8 cellular contexts compared by ENCODE assay signal in the genomic region with DNA sequence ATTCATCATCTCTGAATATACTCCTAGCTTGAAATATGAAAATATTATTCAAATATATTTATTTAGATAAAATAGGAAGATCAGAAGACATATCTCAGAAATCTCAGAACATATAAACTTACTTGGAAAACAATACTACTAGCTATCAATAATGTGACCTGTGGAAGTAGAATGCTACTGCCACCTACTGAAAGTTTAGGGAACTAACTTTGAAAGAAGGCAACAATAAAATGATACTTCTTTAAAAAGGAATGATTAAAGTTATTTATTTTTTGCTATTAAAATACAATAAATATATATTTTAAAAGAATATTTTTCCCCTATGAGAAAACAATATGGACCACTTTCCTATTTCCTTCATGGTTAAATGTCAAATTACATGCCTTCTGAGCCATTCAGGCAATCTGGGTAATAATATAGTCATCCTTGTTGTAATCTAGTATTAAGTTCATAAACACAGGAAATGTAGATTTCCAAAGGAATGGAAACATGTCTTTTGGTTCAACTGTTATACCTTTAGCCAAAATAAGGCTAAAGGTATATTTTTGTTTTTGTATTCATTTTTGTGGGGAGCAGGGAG. TPM values are rescaled to one million over a fixed set of nuclear protein-coding genes. Genes with fewer than 3 reads are reported as not detected.
DNase-seq lines count a peak whose midpoint lies in the region; ATAC-seq and TF ChIP-seq lines count a peak whose summit lies in the region.

No MANE protein-coding gene starts in this region.

- POLR2A ChIA-PET in PC-3 (lab: Charles Lee; ENCODE audit: unreplicated experiment) = no interaction called here

- DNase-seq in NCI-H510A treated with DMSO at 0.1 percent for 48 hours (lab: John Stamatoyannopoulos, UW) (peak; percentile 62), NCI-H510A (lab: John Stamatoyannopoulos, UW) (no peak), PC-3 (peak; percentile 58), esophagus squamous epithelium (lab: John Stamatoyannopoulos, UW) (no peak), retinal pigment epithelial cell (ENCODE audit: low read depth) (no peak), NCI-H128 (lab: John Stamatoyannopoulos, UW; ENCODE audit: unreplicated experiment) (no peak)
- no peak for DNase-seq in activated T-cell treated with anti-CD3 and anti-CD28 coated beads, Interleukin-2, amount 50 U/mL, for 24 hours

- H3K27me3 ChIP-seq in PC-3 (ENCODE audit: low read length) = peaks cover 37% of the 10 kb centered on the region
- H3K27me3 ChIP-seq in esophagus squamous epithelium = peaks cover 0 to 5% (median 0%) of the 10 kb centered on the region in 4 donors

- no peak overlapping the region for H2AFZ ChIP-seq in PC-3 (ENCODE audit: low read length)

- H3K4me2 ChIP-seq in PC-3 (ENCODE audit: low read length) = no peak overlapping the region

- no peaks in the 10 kb centered on the region for H3F3A ChIP-seq in PC-3 (ENCODE audit: low read length, unreplicated experiment)

- no peaks in the 10 kb centered on the region for H3K79me2 ChIP-seq in PC-3 (ENCODE audit: low read length)

- TF ChIP-seq CTCF in PC-3 (conservative IDR thresholded peaks at IDR 0.05; ENCODE audit: low read depth, low read length) (peak; percentile 56), esophagus squamous epithelium (IDR thresholded peaks at IDR 0.05) (peak; percentile 33 to 71 (median 58)), retinal pigment epithelial cell (conservative IDR thresholded peaks at IDR 0.05; ENCODE audit: low read depth, low read length) (peak; percentile 70)

- no peak overlapping the region for H3K4me3 Mint-ChIP-seq in activated T-cell treated with anti-CD3 and anti-CD28 coated beads, Interleukin-2, amount 50 U/mL, for 24 hours

- H3K27ac Mint-ChIP-seq in activated T-cell treated with anti-CD3 and anti-CD28 coated beads, Interleukin-2, amount 50 U/mL, for 24 hours = no peak overlapping the region

- no peaks in the 10 kb centered on the region for H4K20me1 ChIP-seq in PC-3 (ENCODE audit: low read length)

- H3K27me3 Mint-ChIP-seq in activated T-cell treated with anti-CD3 and anti-CD28 coated beads, Interleukin-2, amount 50 U/mL, for 24 hours = peaks cover 11% of the 10 kb centered on the region

- H3K9me2 ChIP-seq in PC-3 (replicated peaks; ENCODE audit: low read length) = no peaks in the 10 kb centered on the region

- TF ChIP-seq POLR2A in esophagus squamous epithelium (IDR thresholded peaks at IDR 0.05) = no peak

- H3K4me1 ChIP-seq in PC-3 (ENCODE audit: insufficient read depth, low read length) (no peaks in the 10 kb centered on the region), esophagus squamous epithelium (peaks cover 0 to 3% (median 3%) of the 10 kb centered on the region in 3 donors)

- no peaks in the 10 kb centered on the region for H3K36me3 ChIP-seq in PC-3 (ENCODE audit: low read depth, low read length)
- H3K36me3 ChIP-seq in esophagus squamous epithelium = no peaks in the 10 kb centered on the region

- H3K27ac ChIP-seq in PC-3 (ENCODE audit: low read length) = no peak overlapping the region
- H3K27ac ChIP-seq in esophagus squamous epithelium = no peak overlapping the region

- no peaks in the 10 kb centered on the region for H3K9me3 ChIP-seq in PC-3 (ENCODE audit: low read length)
- H3K9me3 ChIP-seq in esophagus squamous epithelium = no peaks in the 10 kb centered on the region

- H3K9ac ChIP-seq in PC-3 (ENCODE audit: low read length) = no peak overlapping the region

- intact Hi-C loops in PC-3 (cut with micrococcal nuclease) = loop anchor here (1.0 to 10.0 kb wide), 5 partner anchors 126 to 1794 kb away; partner anchors contain the start of gene PTH2R
- intact Hi-C loops in esophagus squamous epithelium (cut with DNase I) = loop anchor here (5.0 to 10.0 kb wide), 2 partner anchors 134 to 222 kb away; no protein-coding TSS in a partner anchor

- no peaks in the 10 kb centered on the region for H3K9me3 Mint-ChIP-seq in activated T-cell treated with anti-CD3 and anti-CD28 coated beads, Interleukin-2, amount 50 U/mL, for 24 hours

- CTCF ChIA-PET in PC-3 (lab: Charles Lee) = interaction anchor here (0.7 kb wide), 1 partner anchor 126 kb away, joined by 5 read pairs; no protein-coding TSS in a partner anchor

- H3K36me3 Mint-ChIP-seq in activated T-cell treated with anti-CD3 and anti-CD28 coated beads, Interleukin-2, amount 50 U/mL, for 24 hours (ENCODE audit: low read depth) = no peaks in the 10 kb centered on the region

- H3K4me3 ChIP-seq in PC-3 (ENCODE audit: low read length) (no peak overlapping the region), esophagus squamous epithelium (no peak overlapping the region), retinal pigment epithelial cell (ENCODE audit: low read length) (no peak overlapping the region)

- H3K4me1 Mint-ChIP-seq in activated T-cell treated with anti-CD3 and anti-CD28 coated beads, Interleukin-2, amount 50 U/mL, for 24 hours (ENCODE audit: low read depth) = no peaks in the 10 kb centered on the region

- ATAC-seq in HG02798 (IDR thresholded peaks at IDR 0.05; ENCODE audit: poor library complexity, unreplicated experiment) = peak; percentile 43
- ATAC-seq in PC-3 = no peak

- no TSS peak for BruUV-seq in PC-3 (replicated peaks; lab: Mats Ljungman, UMichigan)

RNA-seq across cellular contexts. Expression of gene ACADL, which starts 26.0 kb away (rescaled TPM):
- total RNA-seq in PC-3 (2014; rRNA removed) (0.07 TPM in 1 of 2 replicates, not detected in the other), esophagus squamous epithelium (1 to 10 TPM in 2 of 4 donors, under 1 TPM in 2; 0.44 to 1.6 (median 0.95) TPM)

RNA-seq across cellular contexts. Expression of gene KANSL1L, which starts 28.1 kb away (rescaled TPM):
- total RNA-seq in PC-3 (2014; rRNA removed) (2.2 and 2.3 TPM in 2 replicates), esophagus squamous epithelium (10 to 100 TPM in 3 of 4 donors, 1 to 10 TPM in 1; 9.1 to 21.7 (median 13.6) TPM)

Comparison
In these comparisons a context has a peak if more than half of its experiments do, and no peak if none do; other contexts are left out.
1. DNase-seq: peak in NCI-H510A treated with DMSO at 0.1 percent for 48 hours (single experiment) and PC-3 (single experiment); none in NCI-H510A (single experiment), esophagus squamous epithelium (single experiment), retinal pigment epithelial cell (single experiment), activated T-cell treated with anti-CD3 and anti-CD28 coated beads, Interleukin-2, amount 50 U/mL, for 24 hours (single experiment) and NCI-H128 (single experiment).
2. Peak in every context shown above with its lines, with median percentiles within 50 percentile points of each other: CTCF ChIP-seq.